Comparison of ENCODE assay signal across 1 cellular context in genomic region chr16:4376820-4377572, GRCh38.
TF ChIP-seq lines count a peak whose summit lies in the region.

No MANE protein-coding gene starts in this region.

TF ChIP-seq in IMR-90, 13 proteins besides CTCF, POLR2A, EP300 and RAD21 (continued from another document):
- TF ChIP-seq CEBPB (IDR thresholded peaks at IDR 0.05; ENCODE audit: low read depth, low read length) (peak; percentile 67), MAZ (IDR thresholded peaks at IDR 0.05; ENCODE audit: borderline replicate concordance, low read depth, low read length) (no peak), ELK1 (IDR thresholded peaks at IDR 0.05; ENCODE audit: borderline replicate concordance, low read depth, low read length) (no peak), MAFK (IDR thresholded peaks at IDR 0.05; ENCODE audit: low read depth, low read length) (no peak), MXI1 (IDR thresholded peaks at IDR 0.05; ENCODE audit: borderline replicate concordance, low read depth, low read length) (no peak)
